In genomic region chr22:19635644-19636043, GRCh38 we compare ENCODE assay signal across 24 cellular contexts.
"Had no signal": no experiment of that assay in that cellular context is flagged by ENCODE, and none has a peak within 500 bp of the region (broad histone marks: within the 10 kb centered on the region; RNA-seq: fewer than 3 reads in every experiment).

No MANE protein-coding gene starts in this region.

- ATAC-seq: left colon; mucosa of descending colon; naive thymus-derived CD4-positive, alpha-beta T cell; natural killer cell treated with Interleukin-12 subunit alpha and Interleukin-12 subunit beta and Interleukin-15 and Interleukin-18, amount 100 ng/mL, for 72 hours; pancreas; right cardiac atrium; stimulated activated effector memory CD8-positive, alpha-beta T cell treated with anti-CD3 and anti-CD28 coated beads, Interleukin-12 subunit alpha, Interleukin-12 subunit beta, amount 100 ng/mL, for 72 hours had no signal

- H3K27ac ChIP-seq: left ventricle myocardium inferior, pancreas, prostate gland, skin epidermis, suprapubic skin, tibial nerve, upper lobe of left lung had no signal

- H3K4me1 ChIP-seq: left ventricle myocardium inferior, pancreas, prostate gland, suprapubic skin, tibial nerve, upper lobe of left lung had no signal

- H3K4me3 ChIP-seq: left ventricle myocardium inferior, lung, mucosa of descending colon, pancreas, prostate gland, skin epidermis, suprapubic skin, tibial nerve, upper lobe of left lung had no signal

- FAIRE-seq: kidney, pancreas had no signal

- H3K9me3 ChIP-seq: left ventricle myocardium inferior, mucosa of descending colon, pancreas, prostate gland, suprapubic skin, tibial nerve, upper lobe of left lung had no signal

- H3K36me3 ChIP-seq: left ventricle myocardium inferior, pancreas, prostate gland, suprapubic skin, tibial nerve, upper lobe of left lung had no signal

- H3K27me3 ChIP-seq: pancreas, tibial nerve, upper lobe of left lung had no signal

- DNase-seq: hippocampal formation; kidney; left colon; left ventricle myocardium inferior; mesendoderm; midbrain; mucosa of descending colon; naive thymus-derived CD4-positive, alpha-beta T cell; pancreas; retina; right cardiac atrium; stimulated activated CD4-positive, alpha-beta T cell treated with anti-CD3 and anti-CD28 coated beads, Interleukin-12 subunit alpha, Interleukin-12 subunit beta, amount 100 ng/mL, for 4 hours; stimulated activated CD4-positive, alpha-beta T cell treated with anti-CD3 and anti-CD28 coated beads, Interleukin-15, amount 100 ng/mL, for 24 hours; stimulated activated CD4-positive, alpha-beta T cell treated with anti-CD3 and anti-CD28 coated beads, Interleukin-2, amount 100 ng/mL, for 24 hours; stimulated activated CD4-positive, alpha-beta T cell treated with anti-CD3 and anti-CD28 coated beads, Interleukin-4, amount 100 ng/mL, for 1 hour; stimulated activated naive CD4-positive, alpha-beta T cell; upper lobe of left lung had no signal
